In genomic region chr5:149936044-149936699, GRCh38 we compare ENCODE assay signal across 1 cellular context.
TF ChIP-seq lines count a peak whose summit lies in the region.

No MANE protein-coding gene starts in this region.

TF ChIP-seq in HepG2, 621 proteins besides CTCF, POLR2A, EP300 and RAD21:
- TF ChIP-seq ZNF432 (CRISPR knock-in tag; IDR thresholded peaks at IDR 0.05; ENCODE audit: borderline replicate concordance) (no peak), BCL6 (CRISPR knock-in tag; IDR thresholded peaks at IDR 0.05) (peak; percentile 90)
